22 cellular contexts compared by ENCODE assay signal in genomic region chr15:98774756-98775497, GRCh38.
A peak's percentile ranks its signal among the peaks of the same experiment; 100 is the strongest.
DNase-seq lines count a peak whose midpoint lies in the region; ATAC-seq and TF ChIP-seq lines count a peak whose summit lies in the region.
"Had no signal": no experiment of that assay in that cellular context is flagged by ENCODE, and none has a peak within 500 bp of the region (broad histone marks: within the 10 kb centered on the region; RNA-seq: fewer than 3 reads in every experiment).

No MANE protein-coding gene starts in this region.

- no peak overlapping the region for H2BK5ac ChIP-seq in IMR-90 (ENCODE audit: low read depth, low read length, poor library complexity, severe bottlenecking)

- H3K4me3 ChIP-seq in IMR-90 (ENCODE audit: insufficient read depth, low read depth, low read length) = no peak overlapping the region
- no peak overlapping the region for H3K4me3 ChIP-seq in hepatocyte
- H3K4me3 ChIP-seq in stomach = no peak overlapping the region
- no peak overlapping the region for H3K4me3 ChIP-seq in right cardiac atrium (ENCODE audit: low read length)
- no peak overlapping the region for H3K4me3 ChIP-seq in GM23248
- H3K4me3 ChIP-seq: smooth muscle cell, upper lobe of left lung had no signal

- H2AK5ac ChIP-seq in IMR-90 (ENCODE audit: low read depth, low read length) = no peak overlapping the region

- H3K23ac ChIP-seq in IMR-90 (ENCODE audit: low read depth, low read length) = no peak overlapping the region

- H3K9ac ChIP-seq in IMR-90 (ENCODE audit: low read depth, low read length) = no peak overlapping the region
- H3K9ac ChIP-seq in GM23248 = no peak overlapping the region

- 71% methylated on average over 1 of the region's 10 CpGs; no CpG with 5 or more reads in 1 of the 2 experiments for WGBS in IMR-90 (ENCODE audit: extremely low coverage in 2 of 2, insufficient read length in 1 of 2), 2 experiments
- WGBS in hepatocyte (ENCODE audit: low lambda C conversion rate, missing lambda C conversion rate) = 73% methylated on average over 10 of the region's 10 CpGs
- 62 to 83% (median 65%) methylated on average over 9 to 10 of the region's 10 CpGs for WGBS in stomach, 5 donors
- WGBS in right cardiac atrium = 88% methylated on average over 10 of the region's 10 CpGs
- WGBS in GM23248 (ENCODE audit: low coverage in 1 of 2, low lambda C conversion rate in 2 of 2, missing lambda C conversion rate in 2 of 2), 2 experiments = 77 to 80% methylated on average over 9 to 10 of the region's 10 CpGs

- H3K4me1 ChIP-seq in IMR-90 (ENCODE audit: control insufficient read depth, insufficient read depth, low read length) (peaks cover 27% of the 10 kb centered on the region), hepatocyte (ENCODE audit: insufficient read depth) (peaks cover 26% of the 10 kb centered on the region), stomach (peaks cover 37 to 86% (median 67%) of the 10 kb centered on the region in 4 donors), right cardiac atrium (ENCODE audit: control insufficient read depth, insufficient read depth, low read length) (peaks cover 9% of the 10 kb centered on the region), GM23248 (ENCODE audit: insufficient read depth) (peaks cover 14% of the 10 kb centered on the region)

- H3K14ac ChIP-seq in IMR-90 (replicated peaks; ENCODE audit: low read depth, low read length) = no peak overlapping the region

- TF ChIP-seq CTCF in IMR-90 (conservative IDR thresholded peaks at IDR 0.05; ENCODE audit: low read depth, low read length) = no peak
- no peak for TF ChIP-seq CTCF in VCaP (conservative IDR thresholded peaks at IDR 0.05)
- TF ChIP-seq CTCF in hepatocyte (IDR thresholded peaks at IDR 0.05; ENCODE audit: poor library complexity) = no peak
- TF ChIP-seq CTCF in stomach (IDR thresholded peaks at IDR 0.05) = no peak

- H2BK15ac ChIP-seq in IMR-90 (ENCODE audit: low read depth, low read length) = no peak overlapping the region

- peaks cover 43 to 93% of the 10 kb centered on the region in 2 experiments for H3K79me1 ChIP-seq in IMR-90 (ENCODE audit: low read depth in 1 of 2, low read length in 2 of 2)

- TF ChIP-seq RAD21 in IMR-90 (IDR thresholded peaks at IDR 0.05; ENCODE audit: low read length) = no peak

- peaks cover 85% of the 10 kb centered on the region for H4K20me1 ChIP-seq in IMR-90 (ENCODE audit: insufficient read depth, low read length)
- H4K20me1 ChIP-seq in hepatocyte (ENCODE audit: insufficient read depth, poor library complexity, severe bottlenecking) = peaks cover 11% of the 10 kb centered on the region
- peaks cover 16% of the 10 kb centered on the region for H4K20me1 ChIP-seq in GM23248 (ENCODE audit: insufficient read depth)

- no peak for ATAC-seq in IMR-90 (ENCODE audit: low read depth)
- no peak for ATAC-seq in right cardiac atrium
- ATAC-seq: HCT116, left colon, WTC11 had no signal

- H3K4me2 ChIP-seq in IMR-90 (ENCODE audit: low read depth, low read length) = no peak overlapping the region
- H3K4me2 ChIP-seq in hepatocyte = no peak overlapping the region
- H3K4me2 ChIP-seq in GM23248 (ENCODE audit: unreplicated experiment) = no peak overlapping the region
- H3K4me2 ChIP-seq: smooth muscle cell had no signal

- H2BK120ac ChIP-seq in IMR-90 (ENCODE audit: low read depth, low read length) = no peak overlapping the region

- H3K4ac ChIP-seq in IMR-90 (ENCODE audit: low read depth, low read length) = no peak overlapping the region

- H3K79me2 ChIP-seq in hepatocyte (peaks cover 82% of the 10 kb centered on the region), GM23248 (ENCODE audit: insufficient read depth) (peaks cover 100% of the 10 kb centered on the region)

- DNase-seq in IMR-90 = peak; percentile 52
- peak; percentile 46 for DNase-seq in hepatocyte (ENCODE audit: low spot score)
- no peak for DNase-seq in stomach
- no peak for DNase-seq in right cardiac atrium
- no peak for DNase-seq in GM23248
- DNase-seq in activated gamma-delta T cell (lab: John Stamatoyannopoulos, UW) = no peak
- DNase-seq: activated CD4-positive, alpha-beta memory T cell treated with anti-CD3 and anti-CD28 coated beads, Interleukin-2, amount 10 ng/mL, durations not matched to agents 7 days and 5 days; AML-193; amniotic stem cell; Caco-2; left colon; midbrain; MM.1S; NCI-H187; NCI-H226; nephron progenitor cell; stimulated activated CD4-positive, alpha-beta T cell treated with anti-CD3 and anti-CD28 coated beads, Interleukin-4, amount 100 ng/mL, for 1 hour; upper lobe of left lung had no signal

- POLR2A ChIA-PET in IMR-90 (lab: Charles Lee; ENCODE audit: unreplicated experiment) = no interaction called here

- no peak overlapping the region for H3K56ac ChIP-seq in IMR-90 (ENCODE audit: extremely low read depth, insufficient read depth, low read length)

- H4K8ac ChIP-seq in IMR-90 (ENCODE audit: low read depth in 2 of 2, low read length in 2 of 2) = no peak overlapping the region

- no peak for TF ChIP-seq EP300 in stomach (IDR thresholded peaks at IDR 0.05)

- peaks cover 3% of the 10 kb centered on the region; the same call in 1 of the 2 replicates for H3K36me3 ChIP-seq in IMR-90 (ENCODE audit: control insufficient read depth, insufficient read depth, low read length)
- no peaks in the 10 kb centered on the region for H3K36me3 ChIP-seq in hepatocyte (replicated peaks; ENCODE audit: insufficient read depth, low read depth)
- H3K36me3 ChIP-seq in stomach = no peaks in the 10 kb centered on the region
- H3K36me3 ChIP-seq in GM23248 (ENCODE audit: low read depth) = no peaks in the 10 kb centered on the region
- H3K36me3 ChIP-seq: upper lobe of left lung had no signal

- no peaks in the 10 kb centered on the region for H3K9me3 ChIP-seq in IMR-90 (ENCODE audit: control insufficient read depth, insufficient read depth, low read length)
- no peaks in the 10 kb centered on the region for H3K9me3 ChIP-seq in hepatocyte (ENCODE audit: low read depth)
- H3K9me3 ChIP-seq in stomach = no peaks in the 10 kb centered on the region
- no peaks in the 10 kb centered on the region for H3K9me3 ChIP-seq in right cardiac atrium (ENCODE audit: control insufficient read depth, low read length)
- H3K9me3 ChIP-seq in GM23248 (ENCODE audit: low read depth) = no peaks in the 10 kb centered on the region
- H3K9me3 ChIP-seq: Caco-2, upper lobe of left lung had no signal

- peaks cover 4% of the 10 kb centered on the region; the same call in 1 of the 2 replicates for H3F3A ChIP-seq in GM23248 (ENCODE audit: insufficient read depth)

- H3K18ac ChIP-seq in IMR-90 (ENCODE audit: low read depth, low read length) = no peak overlapping the region

- H3K9me1 ChIP-seq in IMR-90 (ENCODE audit: insufficient read depth, low read length) = peaks cover 35% of the 10 kb centered on the region

- H3K9me2 ChIP-seq in hepatocyte (replicated peaks; ENCODE audit: insufficient read depth) (no peaks in the 10 kb centered on the region), GM23248 (ENCODE audit: insufficient read depth) (no peaks in the 10 kb centered on the region)

- no peak overlapping the region for H4K91ac ChIP-seq in IMR-90 (ENCODE audit: insufficient read depth, low read depth, low read length)

- dilution Hi-C loops in IMR-90 (cut with HindIII; ENCODE audit: low sequenced_read_pairs, unreplicated experiment) = no loop called here

- in situ Hi-C loops in IMR-90 (cut with MboI; ENCODE audit: low sequenced_read_pairs) = loop anchor here (25.0 kb wide), 1 partner anchor 137 kb away; no protein-coding TSS in a partner anchor
- in situ Hi-C loops in GM23248 (cut with MboI) = no loop called here

- H2AFZ ChIP-seq in IMR-90 (replicated peaks; ENCODE audit: low read length, poor library complexity) (no peak overlapping the region), hepatocyte (no peak overlapping the region), GM23248 (no peak overlapping the region)

- no peak overlapping the region for H4K5ac ChIP-seq in IMR-90 (ENCODE audit: low read depth, low read length)

- H2AK9ac ChIP-seq in IMR-90 (replicated peaks; ENCODE audit: low read depth, low read length, poor library complexity) = no peak overlapping the region

- no peaks in the 10 kb centered on the region for H3K27me3 ChIP-seq in IMR-90 (ENCODE audit: control insufficient read depth, insufficient read depth, low read length)
- H3K27me3 ChIP-seq in hepatocyte = no peaks in the 10 kb centered on the region
- H3K27me3 ChIP-seq in stomach = no peaks in the 10 kb centered on the region
- H3K27me3 ChIP-seq in right cardiac atrium (ENCODE audit: control insufficient read depth, insufficient read depth) = no peaks in the 10 kb centered on the region
- H3K27me3 ChIP-seq in GM23248 (replicated peaks; ENCODE audit: insufficient read depth) = no peaks in the 10 kb centered on the region
- H3K27me3 ChIP-seq: upper lobe of left lung had no signal

- no peak overlapping the region for H3K27ac ChIP-seq in IMR-90 (ENCODE audit: insufficient read depth, low read length)
- H3K27ac ChIP-seq in VCaP = peak overlapping the region; percentile 15; the same call in 1 of the 2 replicates
- H3K27ac ChIP-seq in hepatocyte = peak overlapping the region; percentile 34
- H3K27ac ChIP-seq in stomach = peak overlapping the region; percentile 29 to 81 (median 64)
- no peak overlapping the region for H3K27ac ChIP-seq in right cardiac atrium (ENCODE audit: low read length)
- H3K27ac ChIP-seq in GM23248 = no peak overlapping the region
- H3K27ac ChIP-seq: upper lobe of left lung had no signal

- BruUV-seq in IMR-90 (replicated peaks; lab: Mats Ljungman, UMichigan) = no TSS peak

- no peak for TF ChIP-seq POLR2A in IMR-90 (IDR thresholded peaks at IDR 0.05; ENCODE audit: low read depth, low read length)
- no peak for TF ChIP-seq POLR2A in stomach (IDR thresholded peaks at IDR 0.05)

- CTCF ChIA-PET in IMR-90 (lab: Yijun Ruan, JAX) = no interaction called here

- intact Hi-C loops in IMR-90 (cut with micrococcal nuclease) = loop anchor here (5.0 to 10.0 kb wide), 4 partner anchors 127 to 330 kb away; no protein-coding TSS in a partner anchor
- intact Hi-C loops in stomach (cut with DNase I; ENCODE audit: low total_unique reads) = loop anchor here (10.0 kb wide), 1 partner anchor 120 kb away; no protein-coding TSS in a partner anchor
- intact Hi-C loops in right cardiac atrium (cut with DNase I) = loop anchor here in 3 of 4 donors (5.0 to 10.0 kb wide), 4 partner anchors 113 to 302 kb away; no protein-coding TSS in a partner anchor

- no peak overlapping the region for H2BK20ac ChIP-seq in IMR-90 (ENCODE audit: low read depth, low read length)

TF ChIP-seq in IMR-90, 13 proteins besides CTCF, POLR2A, EP300 and RAD21 (continues in another document):
- no peak for TF ChIP-seq MAFK (IDR thresholded peaks at IDR 0.05; ENCODE audit: low read depth, low read length)
- no peak for TF ChIP-seq NFE2L2 (IDR thresholded peaks at IDR 0.05; ENCODE audit: low read depth, low read length)
- TF ChIP-seq CHD1 (IDR thresholded peaks at IDR 0.05; ENCODE audit: low read depth, low read length) = no peak
- no peak for TF ChIP-seq BHLHE40 (IDR thresholded peaks at IDR 0.05; ENCODE audit: low read depth, low read length)
- no peak for TF ChIP-seq FOS (IDR thresholded peaks at IDR 0.05; ENCODE audit: low read depth, low read length)
- TF ChIP-seq RCOR1 (IDR thresholded peaks at IDR 0.05; ENCODE audit: insufficient replicate concordance, low read length) = no peak
- no peak for TF ChIP-seq MAZ (IDR thresholded peaks at IDR 0.05; ENCODE audit: borderline replicate concordance, low read depth, low read length)

Comparison
In these comparisons a context has a peak if more than half of its experiments do, and no peak if none do; other contexts are left out.
1. DNase-seq: peak in IMR-90 (single experiment) and hepatocyte (single experiment); none in stomach (single experiment), right cardiac atrium (0 of 3), GM23248 (single experiment) and activated gamma-delta T cell (single experiment).
2. H3K27ac ChIP-seq: peak in VCaP (single experiment), hepatocyte (single experiment) and stomach (5 of 5); none in IMR-90 (single experiment), right cardiac atrium (single experiment) and GM23248 (single experiment).